17 cellular contexts compared by ENCODE assay signal in the genomic region with DNA sequence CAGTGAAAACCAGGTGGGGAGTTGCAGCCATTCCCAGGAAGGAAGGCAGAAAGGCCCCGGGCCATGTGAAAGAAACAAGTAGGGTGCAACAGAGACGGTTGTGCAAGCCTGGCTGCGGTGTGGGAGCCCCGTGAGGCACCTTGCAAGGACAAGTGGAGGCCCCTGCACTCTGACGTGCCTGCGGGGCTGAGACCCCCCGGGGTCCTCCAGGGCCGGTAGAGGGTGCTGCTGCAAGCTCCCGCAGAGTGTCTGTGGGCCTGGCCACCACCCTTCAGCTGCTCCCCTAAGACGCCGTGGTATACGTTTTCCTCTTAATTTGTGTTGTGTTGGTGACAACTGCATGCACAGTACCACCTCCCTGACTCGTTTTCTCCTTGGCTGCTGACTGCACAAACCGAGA. TPM values are rescaled to one million over a fixed set of nuclear protein-coding genes. Genes with fewer than 3 reads are reported as not detected.
"Had no signal": no experiment of that assay in that cellular context is flagged by ENCODE, and none has a peak within 500 bp of the region (broad histone marks: within the 10 kb centered on the region; RNA-seq: fewer than 3 reads in every experiment).

No MANE protein-coding gene starts in this region.

- H3K9me3 ChIP-seq: suprapubic skin, upper lobe of left lung had no signal

- H3K36me3 ChIP-seq: cardiac muscle cell, suprapubic skin, upper lobe of left lung had no signal

- H3K27ac ChIP-seq: cardiac muscle cell, suprapubic skin, upper lobe of left lung, VCaP had no signal

- DNase-seq: activated CD4-positive, alpha-beta T cell treated with anti-CD3 and anti-CD28 coated beads for 1 hour; activated CD4-positive, alpha-beta T cell treated with anti-CD3 and anti-CD28 coated beads, Interleukin-2, amount 50 U/mL, for 4 hours; activated naive CD4-positive, alpha-beta T cell treated with anti-CD3 and anti-CD28 coated beads for 36 hours; activated T-cell treated with anti-CD3 and anti-CD28 coated beads for 4 hours; islet precursor cell; natural killer cell; small intestine; T1000 had no signal

- ATAC-seq: activated T-helper 17 cell treated with anti-CD3 and anti-CD28 coated beads, Interleukin-2, amount 50 U/mL, for 72 hours; esophagus mucosa; left lobe of liver; natural killer cell had no signal

- H3K4me3 ChIP-seq: cardiac muscle cell, suprapubic skin, upper lobe of left lung had no signal

- FAIRE-seq: small intestine had no signal

RNA-seq across cellular contexts. Expression of a gene that starts 27.4 kb away (rescaled TPM):
- total RNA-seq: activated naive CD4-positive, alpha-beta T cell treated with anti-CD3 and anti-CD28 coated beads for 36 hours; activated T-helper 17 cell treated with anti-CD3 and anti-CD28 coated beads, Interleukin-2, amount 50 U/mL, for 72 hours; cardiac muscle cell; left lobe of liver; mucosa of gallbladder; natural killer cell; renal cortical epithelial cell; upper lobe of left lung had no signal
- polyA plus RNA-seq: cardiac muscle cell, small intestine had no signal
